In the genomic region with DNA sequence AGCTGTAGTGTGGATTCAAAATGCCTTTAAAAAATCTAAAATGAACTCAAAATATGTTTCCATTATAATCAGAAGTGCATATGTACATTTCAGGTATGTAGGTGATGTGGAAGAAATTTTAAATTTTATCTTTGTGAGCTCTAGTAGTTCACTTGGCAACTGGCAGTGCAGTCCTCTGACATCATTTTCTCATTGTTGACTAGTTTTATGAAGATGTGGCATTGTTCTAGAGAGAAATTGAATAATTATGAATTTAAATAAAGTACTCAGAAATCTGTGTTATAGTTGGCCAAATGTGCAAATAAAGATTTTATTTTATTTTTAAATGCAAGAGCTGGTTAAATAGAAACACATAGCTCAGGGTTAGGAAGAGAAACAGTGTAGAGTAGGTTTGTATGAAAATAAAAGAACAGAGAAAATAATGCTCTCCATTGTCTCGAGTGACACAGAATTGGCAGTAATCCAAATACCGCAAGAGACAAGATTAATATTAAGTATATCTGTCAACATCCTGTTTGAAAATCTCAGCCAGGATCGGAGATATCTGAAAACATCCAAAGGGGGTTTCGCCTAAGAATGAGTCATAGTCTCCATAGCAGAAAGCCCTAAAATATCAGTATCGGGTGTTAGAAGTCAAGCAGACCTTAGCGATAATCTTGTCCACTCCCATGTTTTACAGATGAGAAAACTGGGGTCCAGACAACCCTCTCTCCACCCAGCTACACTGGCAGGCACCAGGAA, we compare ENCODE assay signal across 9 cellular contexts.
DNase-seq lines count a peak whose midpoint lies in the region; ATAC-seq and TF ChIP-seq lines count a peak whose summit lies in the region.
"Had no signal": no experiment of that assay in that cellular context is flagged by ENCODE, and none has a peak within 500 bp of the region (broad histone marks: within the 10 kb centered on the region; RNA-seq: fewer than 3 reads in every experiment).

No MANE protein-coding gene starts in this region.

- H3K9me3 ChIP-seq in ovary = no peaks in the 10 kb centered on the region

- no peak for TF ChIP-seq POLR2A in ovary (IDR thresholded peaks at IDR 0.05)

- intact Hi-C loops in dorsolateral prefrontal cortex (cut with DNase I) (no loop called here), sciatic nerve (cut with DNase I) (no loop called here), ovary (cut with DNase I) (no loop called here)

- H3K27me3 Mint-ChIP-seq in T-helper 2 cell treated with Interferon-gamma antibody and Interleukin-4, amounts not matched to agents 5 μg/mL and 100 μg/mL, for 36 hours (ENCODE audit: low read depth) = peaks cover 3% of the 10 kb centered on the region
- H3K27me3 Mint-ChIP-seq: brain had no signal

- TF ChIP-seq CTCF in dorsolateral prefrontal cortex (IDR thresholded peaks at IDR 0.05 in 54 of 56, conservative IDR thresholded peaks at IDR 0.05 in 2 of 56; ENCODE audit: low read depth in 1 of 56, partially characterized antibody in 56 of 56) (no peak), ovary (IDR thresholded peaks at IDR 0.05) (no peak)

- TF ChIP-seq EP300 in ovary (IDR thresholded peaks at IDR 0.05) = no peak

- peak; percentile 66 for ATAC-seq in GM18499 (IDR thresholded peaks at IDR 0.05; ENCODE audit: insufficient read depth, unreplicated experiment)
- ATAC-seq in sciatic nerve = peak; percentile 66
- ATAC-seq in GM18520 (IDR thresholded peaks at IDR 0.05; ENCODE audit: unreplicated experiment) = no peak

- H3K36me3 ChIP-seq in ovary = no peaks in the 10 kb centered on the region

- H3K4me3 ChIP-seq in dorsolateral prefrontal cortex = peak overlapping the region in 32 of 59 donors; percentile 0 to 53 (median 18)
- no peak overlapping the region for H3K4me3 ChIP-seq in ovary
- H3K4me3 ChIP-seq: lung had no signal

- H3K27ac ChIP-seq in dorsolateral prefrontal cortex (peak overlapping the region in 58 of 59 donors; percentile 24 to 92 (median 76)), ovary (no peak overlapping the region)

- no peaks in the 10 kb centered on the region for H3K9me3 Mint-ChIP-seq in T-helper 2 cell treated with Interferon-gamma antibody and Interleukin-4, amounts not matched to agents 5 μg/mL and 100 μg/mL, for 36 hours

- no peaks in the 10 kb centered on the region for H3K4me1 ChIP-seq in ovary (ENCODE audit: insufficient read depth)

- no peaks in the 10 kb centered on the region for H3K36me3 Mint-ChIP-seq in T-helper 2 cell treated with Interferon-gamma antibody and Interleukin-4, amounts not matched to agents 5 μg/mL and 100 μg/mL, for 36 hours (ENCODE audit: low read depth)
- H3K36me3 Mint-ChIP-seq: brain had no signal

- DNase-seq in NCI-H2227 (lab: John Stamatoyannopoulos, UW; ENCODE audit: unreplicated experiment) (peak; percentile 17), dorsolateral prefrontal cortex (no peak), sciatic nerve (ENCODE audit: low spot score) (no peak), ovary (no peak)
- no peak for DNase-seq in T-helper 2 cell treated with Interferon-gamma antibody and Interleukin-4, amounts not matched to agents 5 μg/mL and 100 μg/mL, for 36 hours (ENCODE audit: low spot score)

- 12 to 20% (median 13%) methylated on average over 6 of the region's 6 CpGs for WGBS in ovary, 3 donors

- no peak overlapping the region for H3K4me3 Mint-ChIP-seq in T-helper 2 cell treated with Interferon-gamma antibody and Interleukin-4, amounts not matched to agents 5 μg/mL and 100 μg/mL, for 36 hours
- H3K4me3 Mint-ChIP-seq: brain had no signal

- no peak overlapping the region for H3K27ac Mint-ChIP-seq in T-helper 2 cell treated with Interferon-gamma antibody and Interleukin-4, amounts not matched to agents 5 μg/mL and 100 μg/mL, for 36 hours

- H3K27me3 ChIP-seq in dorsolateral prefrontal cortex (no peaks in the 10 kb centered on the region), ovary (no peaks in the 10 kb centered on the region)

- H3K4me1 Mint-ChIP-seq in T-helper 2 cell treated with Interferon-gamma antibody and Interleukin-4, amounts not matched to agents 5 μg/mL and 100 μg/mL, for 36 hours (ENCODE audit: low read depth) = no peaks in the 10 kb centered on the region

Comparison
In these comparisons a context has a peak if more than half of its experiments do, and no peak if none do; other contexts are left out.
1. H3K27ac ChIP-seq: peak in dorsolateral prefrontal cortex (58 of 59); none in ovary (0 of 2).